Comparison of ENCODE assay signal across 8 cellular contexts in the genomic region with DNA sequence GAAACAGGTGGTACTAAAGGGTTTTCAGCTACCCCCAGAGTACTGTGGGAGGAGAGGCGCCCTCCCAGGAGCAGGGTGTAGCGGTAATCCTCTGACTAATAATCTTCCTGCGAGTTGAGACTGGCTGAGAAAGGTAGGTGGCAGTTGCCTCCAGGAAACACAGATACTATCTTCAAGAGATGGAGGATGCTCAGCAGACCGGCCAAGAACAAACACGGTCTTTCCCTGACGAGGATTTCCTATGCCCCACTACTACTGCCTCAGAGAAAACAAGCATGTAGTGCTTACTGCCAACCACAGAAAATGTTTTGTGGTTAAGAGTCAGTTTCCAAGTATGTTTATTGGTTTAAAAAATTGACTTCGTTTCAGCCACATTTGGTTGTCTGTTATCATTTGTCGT. TPM values are rescaled to one million over a fixed set of nuclear protein-coding genes. Genes with fewer than 3 reads are reported as not detected.
A peak's percentile ranks its signal among the peaks of the same experiment; 100 is the strongest.
DNase-seq lines count a peak whose midpoint lies in the region; ATAC-seq and TF ChIP-seq lines count a peak whose summit lies in the region.

No MANE protein-coding gene starts in this region.

- TF ChIP-seq CTCF in GM12865 (IDR thresholded peaks at IDR 0.05; ENCODE audit: insufficient read depth, low read depth, low read length, missing control alignments) (no peak), Peyer's patch (IDR thresholded peaks at IDR 0.05) (no peak), osteoblast (IDR thresholded peaks at IDR 0.05; ENCODE audit: extremely low read depth, low read depth, low read length) (no peak)

- H3K27me3 Mint-ChIP-seq in activated naive CD8-positive, alpha-beta T cell treated with anti-CD3 and anti-CD28 coated beads for 36 hours = no peaks in the 10 kb centered on the region

- H3K4me3 ChIP-seq in GM12865 (ENCODE audit: low read depth, low read length) = no peak overlapping the region
- no peak overlapping the region for H3K4me3 ChIP-seq in Peyer's patch
- no peak overlapping the region for H3K4me3 ChIP-seq in osteoblast (ENCODE audit: insufficient read depth, low read length)

- peak overlapping the region; percentile 45 for H3K4me2 ChIP-seq in osteoblast (ENCODE audit: insufficient read depth, low read length)

- no peak overlapping the region for H2AFZ ChIP-seq in osteoblast (ENCODE audit: low read length)

- H3K27ac ChIP-seq in Peyer's patch (peak overlapping the region in 3 of 4 donors; percentile 40 to 63 (median 62)), osteoblast (ENCODE audit: low read depth, low read length) (no peak overlapping the region)

- peaks cover 43% of the 10 kb centered on the region for H3K4me1 Mint-ChIP-seq in activated naive CD8-positive, alpha-beta T cell treated with anti-CD3 and anti-CD28 coated beads for 36 hours

- DNase-seq in GM12865 (ENCODE audit: low read depth) (peak; percentile 92), Peyer's patch (peak in 1 of 3 donors; percentile 59), osteoblast (ENCODE audit: insufficient read length, low spot score, missing footprints) (peak; percentile 88), NCI-H69 (lab: John Stamatoyannopoulos, UW) (no peak), NCI-H2029 (lab: John Stamatoyannopoulos, UW) (no peak), HUDEP-2 (lab: John Stamatoyannopoulos, UW; ENCODE audit: unreplicated experiment in 76 of 76) (no peak)
- peak; percentile 66 for DNase-seq in activated naive CD8-positive, alpha-beta T cell treated with anti-CD3 and anti-CD28 coated beads for 36 hours

- no peaks in the 10 kb centered on the region for H3K9me3 Mint-ChIP-seq in activated naive CD8-positive, alpha-beta T cell treated with anti-CD3 and anti-CD28 coated beads for 36 hours

- H3K27me3 ChIP-seq in Peyer's patch (no peaks in the 10 kb centered on the region), osteoblast (ENCODE audit: insufficient read depth, low read length) (no peaks in the 10 kb centered on the region)

- no peak for TF ChIP-seq POLR2A in Peyer's patch (IDR thresholded peaks at IDR 0.05)

- H3K79me2 ChIP-seq in osteoblast (ENCODE audit: insufficient read depth, low read length) = no peaks in the 10 kb centered on the region

- peaks cover 31% of the 10 kb centered on the region for H4K20me1 ChIP-seq in osteoblast (ENCODE audit: insufficient read depth, low read length)

- H3K4me3 Mint-ChIP-seq in activated naive CD8-positive, alpha-beta T cell treated with anti-CD3 and anti-CD28 coated beads for 36 hours = peak overlapping the region; percentile 67

- peaks cover 0 to 15% (median 0%) of the 10 kb centered on the region in 4 donors for H3K4me1 ChIP-seq in Peyer's patch
- peaks cover 42% of the 10 kb centered on the region for H3K4me1 ChIP-seq in osteoblast (ENCODE audit: insufficient read depth, low read length)

- H3K27ac Mint-ChIP-seq in activated naive CD8-positive, alpha-beta T cell treated with anti-CD3 and anti-CD28 coated beads for 36 hours = peak overlapping the region; percentile 85

- peak; percentile 84 for ATAC-seq in HG02588 (IDR thresholded peaks at IDR 0.05; ENCODE audit: unreplicated experiment)

- H3K36me3 Mint-ChIP-seq in activated naive CD8-positive, alpha-beta T cell treated with anti-CD3 and anti-CD28 coated beads for 36 hours = peaks cover 13% of the 10 kb centered on the region

- H3K36me3 ChIP-seq in Peyer's patch = peaks cover 0 to 43% (median 0%) of the 10 kb centered on the region in 3 donors
- H3K36me3 ChIP-seq in osteoblast (ENCODE audit: insufficient read depth, low read length) = peaks cover 25% of the 10 kb centered on the region

- H3K9me3 ChIP-seq in Peyer's patch (no peaks in the 10 kb centered on the region), osteoblast (ENCODE audit: low read depth, low read length) (no peaks in the 10 kb centered on the region)

RNA-seq across cellular contexts. Expression of a gene that starts 26.8 kb away (rescaled TPM):
- total RNA-seq in Peyer's patch = 10 to 100 TPM; 25.6 to 39.1 (median 28.9) TPM
- total RNA-seq in activated naive CD8-positive, alpha-beta T cell treated with anti-CD3 and anti-CD28 coated beads for 36 hours = 10 to 100 TPM; 32.1 to 32.7 TPM
- total RNA-seq in osteoblast = 59.0 and 60.1 TPM in 2 replicates

RNA-seq across cellular contexts. Expression of a gene that starts 38.0 kb away (rescaled TPM):
- total RNA-seq in Peyer's patch (10 to 100 TPM in 1 of 4 donors, 1 to 10 TPM in 3; 6.0 to 14.0 (median 6.4) TPM), osteoblast (9.8 and 10.9 TPM in 2 replicates)
- total RNA-seq in activated naive CD8-positive, alpha-beta T cell treated with anti-CD3 and anti-CD28 coated beads for 36 hours = 10 to 100 TPM; 55.1 to 58.4 TPM

RNA-seq across cellular contexts. Expression of a gene that starts 42.0 kb away (rescaled TPM):
- total RNA-seq in Peyer's patch (1 to 10 TPM in 2 of 4 donors, not detected in 2; 1.5 to 6.2 TPM), osteoblast (1.8 TPM in 2 replicates)
- under 1 TPM; 0.18 to 0.39 TPM for total RNA-seq in activated naive CD8-positive, alpha-beta T cell treated with anti-CD3 and anti-CD28 coated beads for 36 hours

Comparison
In these comparisons a context has a peak if more than half of its experiments do, and no peak if none do; other contexts are left out.
1. DNase-seq: peak in GM12865 (single experiment), activated naive CD8-positive, alpha-beta T cell treated with anti-CD3 and anti-CD28 coated beads for 36 hours (single experiment) and osteoblast (single experiment); none in NCI-H69 (single experiment), NCI-H2029 (single experiment) and HUDEP-2 (0 of 76).